In genomic region chr6:142946924-142947701, GRCh38 we compare ENCODE assay signal across 8 cellular contexts. TPM values are rescaled to one million over a fixed set of nuclear protein-coding genes. Genes with fewer than 3 reads are reported as not detected.
DNase-seq lines count a peak whose midpoint lies in the region; ATAC-seq and TF ChIP-seq lines count a peak whose summit lies in the region.

No MANE protein-coding gene starts in this region.

- DNase-seq in Ammon's horn (ENCODE audit: low spot score) (peak; percentile 53), SK-N-DZ (ENCODE audit: low spot score) (peak; percentile 57), head of caudate nucleus (peak; percentile 23 to 81 (median 64)), ovary (peak; percentile 81 to 89 (median 87)), tibial nerve (ENCODE audit: low spot score in 2 of 2) (peak; percentile 68 to 70)

- peak; percentile 76 for TF ChIP-seq POLR2A in ovary (IDR thresholded peaks at IDR 0.05)
- TF ChIP-seq POLR2A in tibial nerve (IDR thresholded peaks at IDR 0.05) = peak; percentile 61 to 82

- peak overlapping the region; percentile 98 for H3K27ac Mint-ChIP-seq in activated naive CD4-positive, alpha-beta T cell treated with anti-CD3 and anti-CD28 coated beads, Interleukin-2, amount 50 U/mL, for 24 hours

- peak overlapping the region; percentile 97 for H3K4me3 Mint-ChIP-seq in activated naive CD4-positive, alpha-beta T cell treated with anti-CD3 and anti-CD28 coated beads, Interleukin-2, amount 50 U/mL, for 24 hours

- 0 to 1% (median 0%) methylated on average over 41 to 76 of the region's 76 CpGs for WGBS in ovary, 3 donors
- 1 to 3% methylated on average over 12 to 61 of the region's 76 CpGs for WGBS in tibial nerve, 2 donors

- no peak for TF ChIP-seq CTCF in ovary (IDR thresholded peaks at IDR 0.05)
- peak in 1 of 5 experiments; percentile 24 for TF ChIP-seq CTCF in tibial nerve (IDR thresholded peaks at IDR 0.05)

- H3K4me1 Mint-ChIP-seq in activated naive CD4-positive, alpha-beta T cell treated with anti-CD3 and anti-CD28 coated beads, Interleukin-2, amount 50 U/mL, for 24 hours = peaks cover 52% of the 10 kb centered on the region

- H3K27me3 ChIP-seq in ovary (no peaks in the 10 kb centered on the region), tibial nerve (no peaks in the 10 kb centered on the region)

- H3K4me3 ChIP-seq in ovary (peak overlapping the region; percentile 88), tibial nerve (peak overlapping the region; percentile 63 to 94 (median 90))

- H3K9me3 Mint-ChIP-seq in activated naive CD4-positive, alpha-beta T cell treated with anti-CD3 and anti-CD28 coated beads, Interleukin-2, amount 50 U/mL, for 24 hours = no peaks in the 10 kb centered on the region

- H3K27ac ChIP-seq in ovary (peak overlapping the region; percentile 99), tibial nerve (peak overlapping the region; percentile 94 to 99 (median 97))

- H3K36me3 ChIP-seq in ovary = no peaks in the 10 kb centered on the region
- H3K36me3 ChIP-seq in tibial nerve = no peaks in the 10 kb centered on the region

- TF ChIP-seq EP300 in ovary (IDR thresholded peaks at IDR 0.05) = no peak
- TF ChIP-seq EP300 in tibial nerve (IDR thresholded peaks at IDR 0.05) = peak; percentile 63 to 86

- H3K27me3 Mint-ChIP-seq in activated naive CD4-positive, alpha-beta T cell treated with anti-CD3 and anti-CD28 coated beads, Interleukin-2, amount 50 U/mL, for 24 hours = no peaks in the 10 kb centered on the region

- intact Hi-C loops in head of caudate nucleus (cut with DNase I) (loop anchor here (2.0 to 10.0 kb wide), 4 partner anchors 62 to 255 kb away; partner anchors contain the start of gene AIG1), ovary (cut with DNase I) (loop anchor here (2.0 to 10.0 kb wide), 8 partner anchors 20 to 252 kb away; partner anchors contain the start of gene AIG1 (in 1 of the 4))

- H3K9me3 ChIP-seq in ovary = no peaks in the 10 kb centered on the region
- no peaks in the 10 kb centered on the region for H3K9me3 ChIP-seq in tibial nerve

- peak; percentile 45 for ATAC-seq in GM19043 (IDR thresholded peaks at IDR 0.05; ENCODE audit: low read depth, unreplicated experiment)
- peak; percentile 60 for ATAC-seq in HG03196 (IDR thresholded peaks at IDR 0.05; ENCODE audit: unreplicated experiment)

- H3K36me3 Mint-ChIP-seq in activated naive CD4-positive, alpha-beta T cell treated with anti-CD3 and anti-CD28 coated beads, Interleukin-2, amount 50 U/mL, for 24 hours = peaks cover 4% of the 10 kb centered on the region

- H3K4me1 ChIP-seq in ovary (ENCODE audit: insufficient read depth) = no peaks in the 10 kb centered on the region
- H3K4me1 ChIP-seq in tibial nerve = peaks cover 0 to 20% (median 10%) of the 10 kb centered on the region in 4 donors

RNA-seq across cellular contexts. Expression of gene HIVEP2, which starts 2.1 kb away (rescaled TPM):
- 3.0 and 4.1 TPM in 2 replicates for polyA plus RNA-seq in SK-N-DZ (2014; cell fraction: cytosol; rRNA removed)
- polyA plus RNA-seq in SK-N-DZ (2014; cell fraction: nucleus; rRNA removed) = 5.3 and 6.3 TPM in 2 replicates
- total RNA-seq in ovary (10 to 100 TPM; 21.1 to 58.9 (median 32.9) TPM), tibial nerve (10 to 100 TPM; 15.9 to 24.0 (median 19.9) TPM)
- 10 to 100 TPM in 1 of 2 donors, 1 to 10 TPM in 1; 8.4 to 16.9 TPM for polyA plus RNA-seq in ovary

Comparison
In these comparisons a context has a peak if more than half of its experiments do, and no peak if none do; other contexts are left out.
1. Peak in every context shown above with its lines: DNase-seq, ATAC-seq, H3K4me3 ChIP-seq and H3K27ac ChIP-seq.